Comparison of ENCODE assay signal across 8 cellular contexts in genomic region chrX:119943185-119943988, GRCh38. TPM values are rescaled to one million over a fixed set of nuclear protein-coding genes. Genes with fewer than 3 reads are reported as not detected.
DNase-seq lines count a peak whose midpoint lies in the region; ATAC-seq and TF ChIP-seq lines count a peak whose summit lies in the region.

NKAP (minus strand) TSS chrX:119943751; CDS start chrX:119943605, 146 bp downstream.

- H3K9ac ChIP-seq in mucosa of stomach (ENCODE audit: low read length), result peak within 1 kb of the TSS; percentile 80

- H3K36me3 ChIP-seq in esophagus (ENCODE audit: control insufficient read depth in 2 of 2, insufficient read depth in 2 of 2, low read length in 1 of 2), result no peaks in the 10 kb centered on the region
- H3K36me3 ChIP-seq in mucosa of stomach (ENCODE audit: control insufficient read depth, insufficient read depth, low read length), result no peaks in the 10 kb centered on the region

- H3K27ac ChIP-seq in esophagus (ENCODE audit: low read depth in 2 of 2, low read length in 1 of 2), result peak within 1 kb of the TSS; percentile 92 to 94

- DNase-seq in DMS79 (lab: John Stamatoyannopoulos, UW) (peak; percentile 67), KBM-7 (peak; percentile 96)
- DNase-seq in activated T-cell treated with anti-CD3 and anti-CD28 coated beads, Interleukin-2, amount 50 U/mL, for 48 hours, result peak; percentile 85 to 88
- peak; percentile 87 for DNase-seq in stimulated activated CD8-positive, alpha-beta memory T cell treated with anti-CD3 and anti-CD28 coated beads, Interleukin-4, amount 100 ng/mL, for 48 hours

- H3K4me1 ChIP-seq in esophagus (ENCODE audit: control insufficient read depth in 2 of 2, insufficient read depth in 2 of 2, low read length in 1 of 2) (peaks cover 0 to 3% of the 10 kb centered on the region in 2 donors), mucosa of stomach (ENCODE audit: control insufficient read depth, insufficient read depth, low read length) (peaks cover 5% of the 10 kb centered on the region)

- no peaks in the 10 kb centered on the region for H3K9me3 ChIP-seq in esophagus (ENCODE audit: control insufficient read depth in 2 of 2, insufficient read depth in 1 of 2, low read depth in 1 of 2, low read length in 1 of 2)
- no peaks in the 10 kb centered on the region for H3K9me3 ChIP-seq in mucosa of stomach (ENCODE audit: control insufficient read depth, low read length)

- 0 to 37% methylated on average over 57 to 59 of the region's 59 CpGs for WGBS in esophagus, 2 donors

- H3K4me3 ChIP-seq in esophagus (ENCODE audit: low read depth in 1 of 2, low read length in 2 of 2) (peak within 1 kb of the TSS; percentile 63 to 91), mucosa of stomach (ENCODE audit: low read length) (peak within 1 kb of the TSS; percentile 63)

- peak; percentile 81 for ATAC-seq in GM21723 (IDR thresholded peaks at IDR 0.05; ENCODE audit: unreplicated experiment)

- H3K27me3 ChIP-seq in esophagus (ENCODE audit: control insufficient read depth in 1 of 2, insufficient read depth in 2 of 2, low read length in 2 of 2) (no peaks in the 10 kb centered on the region), mucosa of stomach (ENCODE audit: control insufficient read depth, insufficient read depth, low read length) (no peaks in the 10 kb centered on the region)

- in situ Hi-C loops in KBM-7 (cut with MboI; ENCODE audit: low pct_unique_long_range_greater_than_20kb, low sequenced_read_pairs), result no loop called here

TF ChIP-seq in PFSK-1, 5 proteins besides CTCF, POLR2A, EP300 and RAD21:
- TF ChIP-seq REST (IDR thresholded peaks at IDR 0.05; ENCODE audit: insufficient read depth in 1 of 2, low read depth in 2 of 2, low read length in 2 of 2) (peak in 1 of 2 experiments; percentile 66; a peak in 2 of 4 replicates), POLR2AphosphoS5 (IDR thresholded peaks at IDR 0.05; ENCODE audit: low read depth, low read length) (peak; percentile 83), FOXP2 (optimal IDR thresholded peaks at IDR 0.05; ENCODE audit: borderline replicate concordance, extremely low read depth, extremely low read length, insufficient read depth) (peak; percentile 28), TAF1 (IDR thresholded peaks at IDR 0.05; ENCODE audit: borderline replicate concordance, insufficient read depth, low read length) (peak; percentile 87; the same call in 1 of the 2 replicates), SIN3A (IDR thresholded peaks at IDR 0.05; ENCODE audit: borderline replicate concordance, insufficient read depth, low read length) (peak; percentile 64; the same call in 1 of the 2 replicates)

RNA-seq across cellular contexts. Expression of gene NKAP, which starts in this region (rescaled TPM):
- polyA plus RNA-seq in PFSK-1 (2012; ENCODE audit: insufficient read length, low read depth), result 8.5 TPM
- 1 to 10 TPM; 2.9 to 4.4 TPM for polyA plus RNA-seq in esophagus

Comparison
In these comparisons a context has a peak if more than half of its experiments do, and no peak if none do; other contexts are left out.
1. Peak in every context shown above with its lines: DNase-seq, ATAC-seq, H3K4me3 ChIP-seq and H3K27ac ChIP-seq.